In genomic region chr1:86214605-86215004, GRCh38 we compare ENCODE assay signal across 33 cellular contexts. TPM values are rescaled to one million over a fixed set of nuclear protein-coding genes. Genes with fewer than 3 reads are reported as not detected.
"Had no signal": no experiment of that assay in that cellular context is flagged by ENCODE, and none has a peak within 500 bp of the region (broad histone marks: within the 10 kb centered on the region; RNA-seq: fewer than 3 reads in every experiment).

No MANE protein-coding gene starts in this region.

- H3K27ac ChIP-seq: ascending aorta, cardiac muscle cell, VCaP had no signal

- H3K27me3 ChIP-seq: ascending aorta, cardiac muscle cell had no signal

- H3K4me3 ChIP-seq: ascending aorta, cardiac muscle cell had no signal

- DNase-seq: activated CD4-positive, alpha-beta memory T cell treated with anti-CD3 and anti-CD28 coated beads, Interleukin-2, amount 10 ng/mL, durations not matched to agents 7 days and 5 days; activated CD4-positive, alpha-beta T cell treated with anti-CD3 and anti-CD28 coated beads for 1 hour; activated CD4-positive, alpha-beta T cell treated with anti-CD3 and anti-CD28 coated beads for 36 hours; activated CD4-positive, alpha-beta T cell treated with anti-CD3 and anti-CD28 coated beads for 48 hours; activated CD4-positive, alpha-beta T cell treated with anti-CD3 and anti-CD28 coated beads, Interleukin-2, amount 10 ng/mL, durations not matched to agents 7 days and 5 days; activated CD4-positive, alpha-beta T cell treated with anti-CD3 and anti-CD28 coated beads, Interleukin-2, amount 50 U/mL, for 48 hours; activated CD4-positive, CD25-positive, alpha-beta regulatory T cell; activated CD8-positive, alpha-beta memory T cell treated with anti-CD3 and anti-CD28 coated beads for 24 hours; activated CD8-positive, alpha-beta memory T cell treated with anti-CD3 and anti-CD28 coated beads, Interleukin-2, amount 10 ng/mL, durations not matched to agents 7 days and 5 days; activated CD8-positive, alpha-beta memory T cell treated with anti-CD3 and anti-CD28 coated beads, Interleukin-2, amount 50 U/mL, for 48 hours; activated CD8-positive, alpha-beta T cell treated with anti-CD3 and anti-CD28 coated beads, Interleukin-2, amount 10 ng/mL, durations not matched to agents 7 days and 5 days; activated effector memory CD4-positive, alpha-beta T cell treated with Interleukin-2 at 50 U/mL for 16 hours; activated gamma-delta T cell; activated naive CD4-positive, alpha-beta T cell treated with anti-CD3 and anti-CD28 coated beads, Interleukin-2, amount 10 ng/mL, durations not matched to agents 7 days and 5 days; activated naive CD4-positive, alpha-beta T cell treated with Interleukin-2 at 50 U/mL for 16 hours; activated naive CD8-positive, alpha-beta T cell treated with anti-CD3 and anti-CD28 coated beads, Interleukin-2, amount 10 ng/mL, durations not matched to agents 7 days and 5 days; activated naive CD8-positive, alpha-beta T cell treated with anti-CD3 and anti-CD28 coated beads, Interleukin-2, amount 50 U/mL, for 24 hours; activated T-cell treated with anti-CD3 and anti-CD28 coated beads, Interleukin-2, amount 50 U/mL, for 24 hours; activated T-cell treated with anti-CD3 and anti-CD28 coated beads, Interleukin-2, amount 50 U/mL, for 48 hours; amygdala; anterior cingulate cortex; caudate nucleus; cerebellar nuclear complex; T-helper 2 cell; T-helper 9 cell had no signal

- H3K4me1 ChIP-seq: ascending aorta had no signal

- FAIRE-seq: bronchial epithelial cell, TTC549 had no signal

- H3K9me3 ChIP-seq: ascending aorta had no signal

- H3K36me3 ChIP-seq: ascending aorta, cardiac muscle cell had no signal

- ATAC-seq: activated CD4-positive, alpha-beta T cell treated with anti-CD3 and anti-CD28 coated beads for 36 hours; activated CD4-positive, CD25-positive, alpha-beta regulatory T cell treated with anti-CD3 and anti-CD28 coated beads, Interleukin-2, amount 50 U/mL, for 24 hours; activated CD8-positive, alpha-beta memory T cell treated with anti-CD3 and anti-CD28 coated beads, Interleukin-2, amount 10 ng/mL, durations not matched to agents 7 days and 5 days; activated CD8-positive, alpha-beta T cell treated with anti-CD3 and anti-CD28 coated beads, Interleukin-2, amount 10 ng/mL, durations not matched to agents 7 days and 5 days; activated naive CD8-positive, alpha-beta T cell treated with anti-CD3 and anti-CD28 coated beads, Interleukin-2, amount 50 U/mL, for 24 hours; WTC11 had no signal

RNA-seq across cellular contexts. Expression of gene COL24A1, which starts 58.0 kb away (rescaled TPM):
- total RNA-seq: activated CD4-positive, alpha-beta memory T cell treated with anti-CD3 and anti-CD28 coated beads, Interleukin-2, amount 10 ng/mL, durations not matched to agents 7 days and 5 days; activated CD4-positive, alpha-beta T cell treated with anti-CD3 and anti-CD28 coated beads for 36 hours; activated CD4-positive, alpha-beta T cell treated with anti-CD3 and anti-CD28 coated beads, Interleukin-2, amount 10 ng/mL, durations not matched to agents 7 days and 5 days; activated CD8-positive, alpha-beta memory T cell treated with anti-CD3 and anti-CD28 coated beads, Interleukin-2, amount 10 ng/mL, durations not matched to agents 7 days and 5 days; activated CD8-positive, alpha-beta T cell treated with anti-CD3 and anti-CD28 coated beads, Interleukin-2, amount 10 ng/mL, durations not matched to agents 7 days and 5 days; activated naive CD8-positive, alpha-beta T cell treated with anti-CD3 and anti-CD28 coated beads, Interleukin-2, amount 10 ng/mL, durations not matched to agents 7 days and 5 days; activated T-helper 2 cell treated with anti-CD3 and anti-CD28 coated beads, Interferon-gamma antibody, Interleukin-2, Interleukin-4, amounts not matched to agents 10 μg/mL and 5 μg/mL and 100 μg/mL, durations not matched to agents 14 hours and 24 hours and 36 hours had no signal
